Comparison of ENCODE assay signal across 16 cellular contexts in the genomic region with DNA sequence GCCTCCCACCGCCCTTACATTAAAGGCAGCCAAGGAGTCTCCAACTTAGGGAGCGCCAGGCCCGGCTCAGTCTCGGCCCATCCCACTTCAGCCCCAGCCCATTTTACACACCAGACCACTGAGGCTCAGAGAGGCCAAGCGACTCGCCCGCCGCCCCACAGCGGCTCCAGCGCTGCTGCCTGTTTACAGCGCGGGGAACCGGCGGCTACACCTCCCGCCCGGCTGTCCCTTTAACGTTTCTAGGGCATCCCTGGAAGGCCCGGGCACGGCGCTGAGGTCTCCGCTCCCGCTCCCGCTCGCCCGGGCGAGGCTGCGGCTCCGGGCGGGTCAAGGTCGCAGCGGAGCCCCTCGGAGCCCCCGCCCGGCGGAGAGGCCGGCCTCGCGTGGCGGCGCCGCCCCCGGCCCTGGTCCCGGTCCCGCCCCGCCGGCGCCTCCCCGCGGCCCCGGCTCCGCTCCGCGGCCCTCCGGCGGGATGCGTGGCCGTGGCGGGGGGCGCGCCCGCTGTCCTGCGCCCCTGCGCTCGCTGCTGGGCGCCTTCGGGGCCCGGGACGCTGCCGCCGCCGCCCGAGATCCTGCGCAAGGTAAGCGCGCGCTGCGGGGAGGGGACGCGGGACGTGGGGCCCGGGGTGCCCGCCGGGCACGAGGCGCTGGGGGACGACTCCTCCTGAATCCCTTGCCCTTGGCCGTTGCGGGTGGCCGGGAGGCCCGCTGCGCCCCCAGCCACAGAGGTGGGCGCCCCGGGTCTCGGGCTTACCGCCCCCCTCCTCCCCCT. TPM values are rescaled to one million over a fixed set of nuclear protein-coding genes. Genes with fewer than 3 reads are reported as not detected.
DNase-seq lines count a peak whose midpoint lies in the region; ATAC-seq, FAIRE-seq and TF ChIP-seq lines count a peak whose summit lies in the region.
"Had no signal": no experiment of that assay in that cellular context is flagged by ENCODE, and none has a peak within 500 bp of the region (broad histone marks: within the 10 kb centered on the region; RNA-seq: fewer than 3 reads in every experiment).

No MANE protein-coding gene starts in this region.

- no peaks in the 10 kb centered on the region for H3K27me3 ChIP-seq in Loucy (ENCODE audit: insufficient read depth, low read length, poor library complexity, severe bottlenecking)

- CTCF ChIA-PET in A549 (lab: Yijun Ruan, JAX): interaction anchor here (1.2 to 1.5 kb wide), 2 partner anchors 18 to 174 kb away, joined by 4 to 7 read pairs; no protein-coding TSS in a partner anchor

- no peak for TF ChIP-seq CTCF in A549 (IDR thresholded peaks at IDR 0.05)
- no peak for TF ChIP-seq CTCF in Loucy (conservative IDR thresholded peaks at IDR 0.05; ENCODE audit: low read length)
- TF ChIP-seq CTCF in neural crest cell (conservative IDR thresholded peaks at IDR 0.05): no peak
- no peak for TF ChIP-seq CTCF in GM10266 (IDR thresholded peaks at IDR 0.05; ENCODE audit: control insufficient read depth, insufficient read depth, low read depth, missing control alignments)

- peak overlapping the region; percentile 88 for H3K9ac ChIP-seq in Loucy (ENCODE audit: low read depth, low read length, poor library complexity, severe bottlenecking)

- peaks cover 11% of the 10 kb centered on the region for H3F3A ChIP-seq in Loucy (ENCODE audit: low read depth)

- TF ChIP-seq RAD21 in A549 (conservative IDR thresholded peaks at IDR 0.05 in 1 of 2, IDR thresholded peaks at IDR 0.05 in 1 of 2): no peak

- no peaks in the 10 kb centered on the region for H3K36me3 Mint-ChIP-seq in neural crest cell (ENCODE audit: low read depth)

- H3K79me2 ChIP-seq in Loucy (ENCODE audit: insufficient read depth, low read length): peaks cover 49% of the 10 kb centered on the region

- in situ Hi-C loops in KBM-7 (cut with MboI; ENCODE audit: low pct_unique_long_range_greater_than_20kb, low sequenced_read_pairs): no loop called here

- H3K27me3 Mint-ChIP-seq in neural crest cell (ENCODE audit: low read depth): peaks cover 76% of the 10 kb centered on the region

- H3K27ac Mint-ChIP-seq in neural crest cell (ENCODE audit: unreplicated experiment): no peak overlapping the region

- H3K4me3 ChIP-seq in A549 (peak overlapping the region; percentile 38; the same call in 2 of the 3 replicates), Loucy (ENCODE audit: low read length, poor library complexity, severe bottlenecking) (peak overlapping the region; percentile 69)
- H3K4me3 ChIP-seq: mucosa of descending colon, tibial nerve had no signal

- ATAC-seq in A549 (0 out of 6 replicates have a peak, but pooled peaks of 1 of the 2 experiments have one; percentile 14), left cardiac atrium (peak; percentile 21 to 28), HG02870 (IDR thresholded peaks at IDR 0.05; ENCODE audit: unreplicated experiment) (no peak)
- ATAC-seq: mucosa of descending colon had no signal

- H3K4me1 Mint-ChIP-seq in neural crest cell: peaks cover under 1% of the 10 kb centered on the region

- POLR2A ChIA-PET in A549 (lab: Yijun Ruan, JAX): no interaction called here

- H3K4me1 ChIP-seq in A549 (no peaks in the 10 kb centered on the region), Loucy (ENCODE audit: insufficient read depth, low read length, poor library complexity, severe bottlenecking) (peaks cover 69% of the 10 kb centered on the region)

- no peaks in the 10 kb centered on the region for H3K9me2 ChIP-seq in Loucy (replicated peaks; ENCODE audit: low read depth, low read length)

- no peaks in the 10 kb centered on the region for H3K9me3 Mint-ChIP-seq in neural crest cell

- H3K27ac ChIP-seq in A549: peak overlapping the region in 1 of 2 experiments; percentile 40; a peak in 1 of 6 replicates
- H3K27ac ChIP-seq: tibial nerve had no signal

- H3K9me3 ChIP-seq in A549: no peaks in the 10 kb centered on the region
- no peaks in the 10 kb centered on the region for H3K9me3 ChIP-seq in Loucy (ENCODE audit: insufficient read depth, low read depth, low read length)
- H3K9me3 ChIP-seq: mucosa of descending colon, tibial nerve had no signal

- no peak for FAIRE-seq in A549 (lab: Jason Lieb, UNC)
- FAIRE-seq: astrocyte, islet of Langerhans had no signal

- DNase-seq in A549 (ENCODE audit: low read depth in 1 of 2, low spot score in 1 of 2) (no peak), left cardiac atrium (no peak), neural crest cell (ENCODE audit: low read depth, low spot score) (no peak), KBM-7 (no peak), GM10266 (ENCODE audit: extremely low spot score) (no peak), posterior vena cava (ENCODE audit: low spot score) (no peak)
- DNase-seq: ACHN, Calu3, mucosa of descending colon, SIG-M5, T1000 had no signal

- intact Hi-C loops in left cardiac atrium (cut with DNase I) (no loop called here), posterior vena cava (cut with DNase I) (no loop called here)

- no peak for TF ChIP-seq EP300 in A549 (IDR thresholded peaks at IDR 0.05)

- H3K4me3 Mint-ChIP-seq in neural crest cell: peak overlapping the region; percentile 62

- WGBS in A549 (ENCODE audit: missing lambda C conversion rate): 18% methylated on average over 12 of the region's 95 CpGs

- H2AFZ ChIP-seq in Loucy (ENCODE audit: low read length): no peak overlapping the region

- no peak for TF ChIP-seq POLR2A in A549 (IDR thresholded peaks at IDR 0.05; ENCODE audit: low read length)

- H3K36me3 ChIP-seq in Loucy (ENCODE audit: insufficient read depth, low read length): no peaks in the 10 kb centered on the region
- H3K36me3 ChIP-seq: tibial nerve had no signal

- H4K20me1 ChIP-seq in Loucy (ENCODE audit: insufficient read depth, low read length, poor library complexity, severe bottlenecking): no peaks in the 10 kb centered on the region

- H3K4me2 ChIP-seq in A549: peak overlapping the region; percentile 78
- peak overlapping the region; percentile 83 for H3K4me2 ChIP-seq in Loucy (ENCODE audit: low read depth, low read length, poor library complexity, severe bottlenecking)

TF ChIP-seq in A549, 52 proteins besides CTCF, POLR2A, EP300 and RAD21 (continues in another document):
- TF ChIP-seq, protein P1, sequence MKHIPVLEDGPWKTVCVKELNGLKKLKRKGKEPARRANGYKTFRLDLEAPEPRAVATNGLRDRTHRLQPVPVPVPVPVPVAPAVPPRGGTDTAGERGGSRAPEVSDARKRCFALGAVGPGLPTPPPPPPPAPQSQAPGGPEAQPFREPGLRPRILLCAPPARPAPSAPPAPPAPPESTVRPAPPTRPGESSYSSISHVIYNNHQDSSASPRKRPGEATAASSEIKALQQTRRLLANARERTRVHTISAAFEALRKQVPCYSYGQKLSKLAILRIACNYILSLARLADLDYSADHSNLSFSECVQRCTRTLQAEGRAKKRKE (CRISPR knock-in tag; IDR thresholded peaks at IDR 0.05; ENCODE audit: low read depth): no peak
- TF ChIP-seq, protein P2, sequence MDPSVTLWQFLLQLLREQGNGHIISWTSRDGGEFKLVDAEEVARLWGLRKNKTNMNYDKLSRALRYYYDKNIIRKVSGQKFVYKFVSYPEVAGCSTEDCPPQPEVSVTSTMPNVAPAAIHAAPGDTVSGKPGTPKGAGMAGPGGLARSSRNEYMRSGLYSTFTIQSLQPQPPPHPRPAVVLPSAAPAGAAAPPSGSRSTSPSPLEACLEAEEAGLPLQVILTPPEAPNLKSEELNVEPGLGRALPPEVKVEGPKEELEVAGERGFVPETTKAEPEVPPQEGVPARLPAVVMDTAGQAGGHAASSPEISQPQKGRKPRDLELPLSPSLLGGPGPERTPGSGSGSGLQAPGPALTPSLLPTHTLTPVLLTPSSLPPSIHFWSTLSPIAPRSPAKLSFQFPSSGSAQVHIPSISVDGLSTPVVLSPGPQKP (IDR thresholded peaks at IDR 0.05; ENCODE audit: low read depth, low read length): no peak
- TF ChIP-seq RCOR1 (IDR thresholded peaks at IDR 0.05; ENCODE audit: low read depth, low read length) (no peak), POLR2AphosphoS2 (conservative IDR thresholded peaks at IDR 0.05; ENCODE audit: low read length) (no peak), FOSB (CRISPR knock-in tag; IDR thresholded peaks at IDR 0.05) (no peak), HOXA7 (CRISPR knock-in tag; IDR thresholded peaks at IDR 0.05) (no peak), HEYL (CRISPR knock-in tag; IDR thresholded peaks at IDR 0.05) (no peak), PHF8 (IDR thresholded peaks at IDR 0.05; ENCODE audit: borderline replicate concordance, low read depth) (no peak), ESRRA (IDR thresholded peaks at IDR 0.05; ENCODE audit: borderline replicate concordance, low read length) (no peak), CHD2 (IDR thresholded peaks at IDR 0.05; ENCODE audit: low read length, partially characterized antibody) (no peak), ZFP36 (IDR thresholded peaks at IDR 0.05; ENCODE audit: borderline replicate concordance, partially characterized antibody) (no peak), NFE2L2 (conservative IDR thresholded peaks at IDR 0.05; ENCODE audit: low read length) (no peak), ZSCAN20 (CRISPR knock-in tag; IDR thresholded peaks at IDR 0.05) (no peak)
- TF ChIP-seq, protein P3, sequence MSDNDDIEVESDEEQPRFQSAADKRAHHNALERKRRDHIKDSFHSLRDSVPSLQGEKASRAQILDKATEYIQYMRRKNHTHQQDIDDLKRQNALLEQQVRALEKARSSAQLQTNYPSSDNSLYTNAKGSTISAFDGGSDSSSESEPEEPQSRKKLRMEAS (IDR thresholded peaks at IDR 0.05): no peak
- TF ChIP-seq, protein P4, sequence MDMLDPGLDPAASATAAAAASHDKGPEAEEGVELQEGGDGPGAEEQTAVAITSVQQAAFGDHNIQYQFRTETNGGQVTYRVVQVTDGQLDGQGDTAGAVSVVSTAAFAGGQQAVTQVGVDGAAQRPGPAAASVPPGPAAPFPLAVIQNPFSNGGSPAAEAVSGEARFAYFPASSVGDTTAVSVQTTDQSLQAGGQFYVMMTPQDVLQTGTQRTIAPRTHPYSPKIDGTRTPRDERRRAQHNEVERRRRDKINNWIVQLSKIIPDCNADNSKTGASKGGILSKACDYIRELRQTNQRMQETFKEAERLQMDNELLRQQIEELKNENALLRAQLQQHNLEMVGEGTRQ (IDR thresholded peaks at IDR 0.05): no peak

RNA-seq across cellular contexts. Expression of a gene that starts 27.1 kb away (rescaled TPM):
- polyA plus RNA-seq in A549 (2011; rRNA removed) (not detected in 2 replicates), A549 (2017; fragmentation: RNase III; extraction: RNeasy Plus Mini Kit Qiagen cat#74134 plus additional on column Dnase treatment) (not detected in 3 replicates)
- not detected in 2 replicates for polyA plus RNA-seq in A549 (2012; cell fraction: cytosol; rRNA removed)
- not detected in 2 replicates for polyA plus RNA-seq in A549 (2012; cell fraction: nucleus; rRNA removed)
- polyA minus RNA-seq in A549 (2011; rRNA and poly(A)+ RNA removed): not detected in 2 replicates
- total RNA-seq in left cardiac atrium (1 to 10 TPM; 6.4 to 6.9 TPM), neural crest cell (22.3 and 22.4 TPM in 2 replicates), posterior vena cava (under 1 TPM; 0.19 to 0.43 TPM)

Comparison
In these comparisons a context has a peak if more than half of its experiments do, and no peak if none do; other contexts are left out.
1. RNA of a gene that starts 27.1 kb away (total RNA-seq): 22.3 to 22.4 TPM in neural crest cell and 6.4 to 6.9 TPM in left cardiac atrium; 0.19 to 0.43 TPM in posterior vena cava; every median in the first group is over 4 times any median in the second.